Comparison of ENCODE assay signal across 25 cellular contexts in genomic region chr5:6801236-6801635, GRCh38.
DNase-seq lines count a peak whose midpoint lies in the region; ATAC-seq, FAIRE-seq and TF ChIP-seq lines count a peak whose summit lies in the region.
"Had no signal": no experiment of that assay in that cellular context is flagged by ENCODE, and none has a peak within 500 bp of the region (broad histone marks: within the 10 kb centered on the region; RNA-seq: fewer than 3 reads in every experiment).

No MANE protein-coding gene starts in this region.

- H3K36me3 ChIP-seq in mucosa of descending colon (ENCODE audit: low read depth) = no peaks in the 10 kb centered on the region
- H3K36me3 ChIP-seq: BLaER1 had no signal

- no peak overlapping the region for H3K4me3 ChIP-seq in mucosa of descending colon
- H3K4me3 ChIP-seq: A549, BLaER1, GM12878 had no signal

- H3K4me3 Mint-ChIP-seq in type B pancreatic cell = no peak overlapping the region
- H3K4me3 Mint-ChIP-seq: B cell; CD14-positive monocyte; CD4-positive, alpha-beta memory T cell; CD4-positive, CD25-positive, alpha-beta regulatory T cell; CD8-positive, alpha-beta memory T cell had no signal

- TF ChIP-seq CTCF in type B pancreatic cell (conservative IDR thresholded peaks at IDR 0.05) = no peak
- no peak for TF ChIP-seq CTCF in mucosa of descending colon (IDR thresholded peaks at IDR 0.05)

- no peak overlapping the region for H3K27ac Mint-ChIP-seq in type B pancreatic cell
- H3K27ac Mint-ChIP-seq: B cell; CD14-positive monocyte; CD4-positive, alpha-beta memory T cell; CD4-positive, CD25-positive, alpha-beta regulatory T cell; CD8-positive, alpha-beta memory T cell had no signal

- H3K4me1 ChIP-seq in mucosa of descending colon (ENCODE audit: low read depth) = no peaks in the 10 kb centered on the region
- H3K4me1 ChIP-seq: A549, BLaER1 had no signal

- H3K9me3 Mint-ChIP-seq in type B pancreatic cell = no peaks in the 10 kb centered on the region

- peak; percentile 80 for FAIRE-seq in HTR-8/SVneo (lab: Jason Lieb, UNC)
- FAIRE-seq: A549, GM12878, GM12892, GM18507 had no signal

- DNase-seq in HTR-8/SVneo (ENCODE audit: insufficient read length, low spot score) = no peak
- peak; percentile 26 for DNase-seq in islet precursor cell
- peak; percentile 18 for DNase-seq in type B pancreatic cell (ENCODE audit: extremely low spot score, unreplicated experiment)
- DNase-seq in mucosa of descending colon = no peak
- DNase-seq: AML-193; C1 segment of cervical spinal cord; CD4-positive, alpha-beta memory T cell; CD4-positive, CD25-positive, alpha-beta regulatory T cell; CD8-positive, alpha-beta memory T cell; COR-L47; DMS 273 treated with DMSO at 0.1 percent for 48 hours; DMS153; DMS53; DMS79; DND-41; EL; GDM1 had no signal

- H3K4me1 Mint-ChIP-seq in type B pancreatic cell (ENCODE audit: unreplicated experiment) = no peaks in the 10 kb centered on the region
- H3K4me1 Mint-ChIP-seq: B cell; CD14-positive monocyte; CD4-positive, alpha-beta memory T cell; CD4-positive, CD25-positive, alpha-beta regulatory T cell; CD8-positive, alpha-beta memory T cell had no signal

- H3K9me3 ChIP-seq in mucosa of descending colon = no peaks in the 10 kb centered on the region

- no peaks in the 10 kb centered on the region for H3K36me3 Mint-ChIP-seq in type B pancreatic cell
- H3K36me3 Mint-ChIP-seq: CD14-positive monocyte; CD4-positive, alpha-beta memory T cell; CD4-positive, CD25-positive, alpha-beta regulatory T cell; CD8-positive, alpha-beta memory T cell had no signal

- H3K27me3 Mint-ChIP-seq in type B pancreatic cell = peaks cover 7% of the 10 kb centered on the region

- intact Hi-C loops in mucosa of descending colon (cut with DNase I, micrococcal nuclease) = no loop called here

- no peak for ATAC-seq in GM19351 (IDR thresholded peaks at IDR 0.05; ENCODE audit: unreplicated experiment)
- no peak for ATAC-seq in mucosa of descending colon
- ATAC-seq: A549, GM12878 had no signal

Comparison
In these comparisons a context has a peak if more than half of its experiments do, and no peak if none do; other contexts are left out.
1. DNase-seq: peak in islet precursor cell (single experiment) and type B pancreatic cell (single experiment); none in HTR-8/SVneo (single experiment) and mucosa of descending colon (0 of 3).